In genomic region chr14:49865431-49865859, GRCh38 we compare ENCODE assay signal across 8 cellular contexts. TPM values are rescaled to one million over a fixed set of nuclear protein-coding genes. Genes with fewer than 3 reads are reported as not detected.
DNase-seq lines count a peak whose midpoint lies in the region; ATAC-seq and TF ChIP-seq lines count a peak whose summit lies in the region.

No MANE protein-coding gene starts in this region.

- H3K36me3 Mint-ChIP-seq in activated T-cell treated with anti-CD3 and anti-CD28 coated beads, Interleukin-2, amount 50 U/mL, for 4 hours (ENCODE audit: insufficient read depth), result no peaks in the 10 kb centered on the region

- no peaks in the 10 kb centered on the region for H4K20me1 ChIP-seq in osteoblast (ENCODE audit: insufficient read depth, low read length)

- no peak for DNase-seq in BJ (ENCODE audit: low read depth)
- DNase-seq in HL-60 (ENCODE audit: low read depth in 1 of 2, low spot score in 1 of 2), result peak; percentile 46 to 72
- DNase-seq in OCI-M2 (lab: John Stamatoyannopoulos, UW; ENCODE audit: unreplicated experiment), result peak; percentile 47
- peak; percentile 78 for DNase-seq in activated T-cell treated with anti-CD3 and anti-CD28 coated beads, Interleukin-2, amount 50 U/mL, for 4 hours
- DNase-seq in fibroblast of pulmonary artery (ENCODE audit: low read depth), result peak; percentile 76
- DNase-seq in osteoblast (ENCODE audit: insufficient read length, low spot score, missing footprints), result peak; percentile 25
- peak; percentile 78 to 91 for DNase-seq in tibial nerve (ENCODE audit: low spot score in 2 of 2)

- H3K4me3 ChIP-seq in BJ (ENCODE audit: low read depth, low read length), result no peak overlapping the region
- H3K4me3 ChIP-seq in HL-60 (replicated peaks; ENCODE audit: insufficient read depth, low read length), result no peak overlapping the region
- no peak overlapping the region for H3K4me3 ChIP-seq in fibroblast of pulmonary artery (replicated peaks; ENCODE audit: low read depth, low read length)
- no peak overlapping the region for H3K4me3 ChIP-seq in osteoblast (ENCODE audit: insufficient read depth, low read length)
- no peak overlapping the region for H3K4me3 ChIP-seq in tibial nerve

- H3K27ac ChIP-seq in HL-60 (replicated peaks) (no peak overlapping the region), osteoblast (ENCODE audit: low read depth, low read length) (no peak overlapping the region), tibial nerve (peak overlapping the region in 3 of 4 donors; percentile 29 to 96 (median 95))

- no peaks in the 10 kb centered on the region for H3K79me2 ChIP-seq in osteoblast (ENCODE audit: insufficient read depth, low read length)

- H3K36me3 ChIP-seq in BJ (ENCODE audit: control insufficient read depth, insufficient read depth, low read length), result no peaks in the 10 kb centered on the region
- no peaks in the 10 kb centered on the region for H3K36me3 ChIP-seq in osteoblast (ENCODE audit: insufficient read depth, low read length)
- no peaks in the 10 kb centered on the region for H3K36me3 ChIP-seq in tibial nerve

- no peak for TF ChIP-seq POLR2A in tibial nerve (IDR thresholded peaks at IDR 0.05)

- H3K4me1 ChIP-seq in osteoblast (ENCODE audit: insufficient read depth, low read length), result peaks cover 26% of the 10 kb centered on the region
- peaks cover 0 to 50% (median 11%) of the 10 kb centered on the region in 4 donors for H3K4me1 ChIP-seq in tibial nerve

- POLR2A ChIA-PET in BJ (lab: Charles Lee), result interaction anchor here (0.7 kb wide), 2 partner anchors 239 to 837 kb away, joined by 3 to 5 read pairs; no protein-coding TSS in a partner anchor

- peak overlapping the region; percentile 19 for H2AFZ ChIP-seq in osteoblast (ENCODE audit: low read length)

- no peak for ATAC-seq in activated T-cell treated with anti-CD3 and anti-CD28 coated beads, Interleukin-2, amount 50 U/mL, for 4 hours
- ATAC-seq in GM21737 (IDR thresholded peaks at IDR 0.05; ENCODE audit: unreplicated experiment), result no peak

- peak overlapping the region; percentile 21 for H3K4me2 ChIP-seq in osteoblast (ENCODE audit: insufficient read depth, low read length)

- H3K27me3 Mint-ChIP-seq in activated T-cell treated with anti-CD3 and anti-CD28 coated beads, Interleukin-2, amount 50 U/mL, for 4 hours (ENCODE audit: low read depth), result peaks cover 2% of the 10 kb centered on the region

- no peaks in the 10 kb centered on the region for H3K27me3 ChIP-seq in BJ (ENCODE audit: control insufficient read depth, insufficient read depth, low read length)
- no peaks in the 10 kb centered on the region for H3K27me3 ChIP-seq in HL-60 (ENCODE audit: insufficient read depth, poor library complexity, severe bottlenecking)
- H3K27me3 ChIP-seq in osteoblast (ENCODE audit: insufficient read depth, low read length), result no peaks in the 10 kb centered on the region
- no peaks in the 10 kb centered on the region for H3K27me3 ChIP-seq in tibial nerve

- H3K4me1 Mint-ChIP-seq in activated T-cell treated with anti-CD3 and anti-CD28 coated beads, Interleukin-2, amount 50 U/mL, for 4 hours (ENCODE audit: low read depth), result peaks cover 30% of the 10 kb centered on the region

- TF ChIP-seq EP300 in tibial nerve (IDR thresholded peaks at IDR 0.05), result peak in 1 of 2 donors; percentile 30

- H3K9me3 ChIP-seq in osteoblast (ENCODE audit: low read depth, low read length), result no peaks in the 10 kb centered on the region
- H3K9me3 ChIP-seq in tibial nerve, result no peaks in the 10 kb centered on the region

- TF ChIP-seq CTCF in BJ (IDR thresholded peaks at IDR 0.05; ENCODE audit: insufficient read depth, low read depth, low read length) (peak; percentile 93), HL-60 (IDR thresholded peaks at IDR 0.05; ENCODE audit: insufficient read depth, low read length) (peak; percentile 87), fibroblast of pulmonary artery (IDR thresholded peaks at IDR 0.05; ENCODE audit: low read length, missing control alignments) (peak; percentile 95), osteoblast (IDR thresholded peaks at IDR 0.05; ENCODE audit: extremely low read depth, low read depth, low read length) (peak; percentile 99), tibial nerve (IDR thresholded peaks at IDR 0.05) (peak; percentile 69 to 86 (median 79))

- H3K9me3 Mint-ChIP-seq in activated T-cell treated with anti-CD3 and anti-CD28 coated beads, Interleukin-2, amount 50 U/mL, for 4 hours, result no peaks in the 10 kb centered on the region

- 2 to 3% methylated on average over 4 of the region's 4 CpGs for WGBS in tibial nerve, 2 donors

- H3K4me3 Mint-ChIP-seq in activated T-cell treated with anti-CD3 and anti-CD28 coated beads, Interleukin-2, amount 50 U/mL, for 4 hours, result no peak overlapping the region

- CTCF ChIA-PET in BJ (lab: Yijun Ruan, JAX), result interaction anchor here (0.7 to 7.6 kb wide), 21 partner anchors 12 to 251 kb away, joined by 3 to 113 read pairs (median 3); partner anchors contain the start of genes NEMF and VCPKMT

RNA-seq across cellular contexts. Expression of gene NEMF, which starts 12.9 kb away (rescaled TPM):
- 12.6 and 28.5 TPM in 2 replicates for polyA plus RNA-seq in BJ (2011; rRNA removed)
- polyA minus RNA-seq in BJ (2011; rRNA and poly(A)+ RNA removed), result 41.5 and 46.7 TPM in 2 replicates
- total RNA-seq in activated T-cell treated with anti-CD3 and anti-CD28 coated beads, Interleukin-2, amount 50 U/mL, for 4 hours, result 10 to 100 TPM; 53.0 to 54.0 (median 53.2) TPM
- total RNA-seq in osteoblast, result 51.3 and 54.3 TPM in 2 replicates
- 100 to 1,000 TPM; 100 to 215 (median 138) TPM for total RNA-seq in tibial nerve

RNA-seq across cellular contexts. Expression of gene ARF6, which starts 27.4 kb away (rescaled TPM):
- 21.8 and 22.8 TPM in 2 replicates for polyA plus RNA-seq in BJ (2011; rRNA removed)
- polyA minus RNA-seq in BJ (2011; rRNA and poly(A)+ RNA removed), result 22.2 and 25.3 TPM in 2 replicates
- 100 to 1,000 TPM; 134 to 148 (median 143) TPM for total RNA-seq in activated T-cell treated with anti-CD3 and anti-CD28 coated beads, Interleukin-2, amount 50 U/mL, for 4 hours
- total RNA-seq in osteoblast (58.6 and 63.9 TPM in 2 replicates), tibial nerve (10 to 100 TPM; 34.7 to 42.0 (median 35.7) TPM)

Comparison
In these comparisons a context has a peak if more than half of its experiments do, and no peak if none do; other contexts are left out.
1. H3K27ac ChIP-seq: peak in tibial nerve (3 of 4); none in HL-60 (single experiment) and osteoblast (single experiment).
2. Peak in every context shown above with its lines, with median percentiles within 50 percentile points of each other: CTCF ChIP-seq.